ENCODE assay signal across 20 cellular contexts in the genomic region with DNA sequence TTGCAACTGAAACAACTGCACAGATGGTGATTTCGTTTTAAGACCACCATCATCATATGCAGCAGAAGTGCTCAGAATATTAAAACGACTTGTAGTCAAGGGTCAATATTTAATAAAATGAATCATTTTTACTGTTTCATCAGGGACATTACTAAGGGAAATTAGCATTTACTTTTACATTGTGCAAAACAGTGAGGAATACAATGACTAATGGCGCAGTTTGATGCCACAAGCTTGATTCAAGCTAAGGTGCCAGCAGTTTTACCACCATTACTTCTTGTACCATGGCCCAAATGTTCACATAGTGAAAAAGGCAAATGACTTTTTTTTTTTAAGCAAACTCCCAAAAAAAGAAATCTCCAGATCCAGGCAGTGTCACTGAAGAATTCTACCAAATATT.
"Had no signal": no experiment of that assay in that cellular context is flagged by ENCODE, and none has a peak within 500 bp of the region (broad histone marks: within the 10 kb centered on the region; RNA-seq: fewer than 3 reads in every experiment).

No MANE protein-coding gene starts in this region.

- H3K4me3 ChIP-seq: MG63, SJSA1, SK-N-MC had no signal

- H3K27ac ChIP-seq: SJSA1, SK-N-MC had no signal

- H3K4me1 ChIP-seq: SJSA1 had no signal

- H3K36me3 ChIP-seq: MG63, SJSA1 had no signal

- H3K27me3 ChIP-seq: MG63, SJSA1 had no signal

- DNase-seq: KBM-7, MG63, NCI-H1092, NCI-H1105 treated with DMSO at 0.1 percent for 48 hours, NCI-H1417 treated with DMSO at 0.1 percent for 48 hours, NCI-H187, NCI-H2029, NCI-H2081 treated with DMSO at 0.1 percent for 48 hours, NCI-H2171, NCI-H446, NCI-H510A, NCI-H524 treated with DMSO at 0.1 percent for 48 hours, NCI-H69, NCI-H774, Right ventricle myocardium superior, SIG-M5, T-cell had no signal

- ATAC-seq: Panc1, T-cell had no signal

- H3K9me3 ChIP-seq: MG63, SJSA1 had no signal
